9 cellular contexts compared by ENCODE assay signal in the genomic region with DNA sequence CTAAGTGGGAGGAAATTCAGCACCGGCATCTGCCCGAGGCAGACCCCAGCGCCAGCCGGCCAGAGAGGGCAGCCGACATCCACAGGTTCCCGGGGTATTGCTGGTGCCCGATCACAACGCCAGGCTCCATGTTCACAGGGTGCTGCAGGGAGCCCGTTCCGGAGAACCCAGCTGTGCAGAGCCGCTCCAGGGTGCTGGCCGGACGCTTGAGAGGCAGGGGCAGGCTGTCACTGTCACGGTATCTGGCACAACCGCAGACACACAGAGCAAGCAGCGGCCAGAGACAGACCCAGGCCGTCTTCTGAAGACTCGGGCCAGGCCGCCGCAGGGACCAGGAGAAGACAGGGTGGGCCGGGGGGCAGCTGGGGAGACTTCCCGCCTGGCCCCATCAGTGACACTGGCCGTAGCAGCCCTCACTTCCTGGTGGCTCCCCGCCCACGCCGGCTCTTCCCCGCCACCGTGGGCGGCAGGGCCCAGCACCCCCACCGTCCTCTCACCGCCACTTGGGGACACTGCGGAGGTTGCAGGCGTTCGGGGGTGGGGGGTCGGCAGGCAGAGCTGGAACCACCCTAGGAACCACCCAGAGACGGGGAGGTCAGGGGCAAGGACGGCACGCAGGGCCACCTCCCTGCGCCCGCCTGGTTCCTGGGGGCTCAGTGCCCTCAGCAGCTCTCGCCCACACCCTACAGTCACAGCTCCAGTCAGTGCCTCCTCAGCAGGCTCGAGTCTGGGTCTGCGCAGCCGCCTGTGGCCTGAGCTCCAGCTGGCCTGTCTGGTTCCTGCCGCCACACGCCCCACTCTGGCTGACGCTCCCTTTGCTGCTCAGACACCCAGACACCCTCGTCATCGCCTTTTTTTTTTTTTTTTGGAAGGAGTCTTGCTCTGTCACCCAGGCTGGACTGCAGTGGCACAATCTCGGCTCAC. TPM values are rescaled to one million over a fixed set of nuclear protein-coding genes. Genes with fewer than 3 reads are reported as not detected.
DNase-seq lines count a peak whose midpoint lies in the region; ATAC-seq, FAIRE-seq and TF ChIP-seq lines count a peak whose summit lies in the region.
"Had no signal": no experiment of that assay in that cellular context is flagged by ENCODE, and none has a peak within 500 bp of the region (broad histone marks: within the 10 kb centered on the region; RNA-seq: fewer than 3 reads in every experiment).

No MANE protein-coding gene starts in this region.

- WGBS in sigmoid colon, 2 donors, result 76 to 81% methylated on average over 50 of the region's 50 CpGs

- no peaks in the 10 kb centered on the region for H3K9me2 ChIP-seq in GM23338 (ENCODE audit: insufficient read depth)

- H4K20me1 ChIP-seq in GM23338 (replicated peaks; ENCODE audit: insufficient read depth), result peaks cover 52% of the 10 kb centered on the region

- H3K9me3 ChIP-seq in sigmoid colon, result no peaks in the 10 kb centered on the region

- H3K27me3 ChIP-seq in GM23338 (ENCODE audit: insufficient read depth) (no peaks in the 10 kb centered on the region), sigmoid colon (no peaks in the 10 kb centered on the region)

- TF ChIP-seq POLR2A in sigmoid colon (IDR thresholded peaks at IDR 0.05), result no peak

- peaks cover 87% of the 10 kb centered on the region for H3K79me2 ChIP-seq in GM23338 (replicated peaks; ENCODE audit: insufficient read depth)

- peaks cover 8% of the 10 kb centered on the region for H3K27me3 Mint-ChIP-seq in GM23338 (ENCODE audit: insufficient read depth, low read depth, poor library complexity)

- H3K36me3 Mint-ChIP-seq in GM23338 (ENCODE audit: low read depth), result peaks cover 9% of the 10 kb centered on the region

- peaks cover 8% of the 10 kb centered on the region; the same call in 1 of the 2 replicates for H3F3A ChIP-seq in GM23338 (replicated peaks; ENCODE audit: low read depth)

- no peak for FAIRE-seq in RCC 7860 (lab: Jason Lieb, UNC)

- 0 out of 3 replicates have a peak, but pooled peaks cover under 1% of the 10 kb centered on the region for H3K9me3 Mint-ChIP-seq in GM23338

- TF ChIP-seq EP300 in sigmoid colon (IDR thresholded peaks at IDR 0.05), result no peak

- DNase-seq in GM23338 (ENCODE audit: low spot score) (no peak), sigmoid colon (peak; percentile 75), NCI-H2171 (lab: John Stamatoyannopoulos, UW) (no peak), RCC 7860 (ENCODE audit: low spot score) (no peak), HuH-7.5 (ENCODE audit: low spot score) (no peak)
- peak; percentile 38 for DNase-seq in activated CD4-positive, alpha-beta T cell treated with anti-CD3 and anti-CD28 coated beads, Interleukin-2, amount 50 U/mL, for 4 hours

- H2AFZ ChIP-seq in GM23338, result no peak overlapping the region

- peaks cover 6% of the 10 kb centered on the region for H3K4me1 ChIP-seq in GM23338 (ENCODE audit: insufficient read depth)
- H3K4me1 ChIP-seq in sigmoid colon, result peaks cover 0 to 70% (median 62%) of the 10 kb centered on the region in 4 donors

- H3K36me3 ChIP-seq in GM23338 (ENCODE audit: insufficient read depth) (no peaks in the 10 kb centered on the region), sigmoid colon (peaks cover 0 to 2% (median 0%) of the 10 kb centered on the region in 4 donors)

- no peak overlapping the region for H3K4me3 Mint-ChIP-seq in GM23338

- no peak for ATAC-seq in GM23338
- ATAC-seq in esophagus mucosa, result peak; percentile 74
- no peak for ATAC-seq in GM18873 (IDR thresholded peaks at IDR 0.05; ENCODE audit: low FRiP score, unreplicated experiment)

- 0 out of 2 replicates have a peak overlapping the region, but pooled peaks have one; percentile 40 for H3K27ac Mint-ChIP-seq in GM23338

- peaks cover 13% of the 10 kb centered on the region for H3K4me1 Mint-ChIP-seq in GM23338

- no peak overlapping the region for H3K4me3 ChIP-seq in GM23338
- no peak overlapping the region for H3K4me3 ChIP-seq in sigmoid colon

- H3K27ac ChIP-seq in GM23338 (ENCODE audit: low read depth) (no peak overlapping the region), sigmoid colon (peak overlapping the region in 1 of 4 donors; percentile 17)

- no peak overlapping the region for H3K4me2 ChIP-seq in GM23338

- TF ChIP-seq CTCF in GM23338 (conservative IDR thresholded peaks at IDR 0.05; ENCODE audit: low read depth in 2 of 2) (no peak), sigmoid colon (IDR thresholded peaks at IDR 0.05) (no peak)

- intact Hi-C loops in sigmoid colon (cut with DNase I), result no loop called here

TF ChIP-seq in GM23338, 12 proteins besides CTCF, POLR2A, EP300 and RAD21:
- TF ChIP-seq CREB1 (CRISPR knock-in tag; IDR thresholded peaks at IDR 0.05; ENCODE audit: low read depth) (no peak), STAT1 (IDR thresholded peaks at IDR 0.05; ENCODE audit: unreplicated experiment) (no peak), POLR2AphosphoS5 (IDR thresholded peaks at IDR 0.05; ENCODE audit: low read depth) (no peak), ZNF331 (CRISPR knock-in tag; IDR thresholded peaks at IDR 0.05; ENCODE audit: low read depth) (no peak), ZNF114 (CRISPR knock-in tag; IDR thresholded peaks at IDR 0.05) (no peak), JUNB (IDR thresholded peaks at IDR 0.05; ENCODE audit: unreplicated experiment) (no peak), EZH2 (IDR thresholded peaks at IDR 0.05; ENCODE audit: low read depth, unreplicated experiment) (no peak), EZH2phosphoT487 (IDR thresholded peaks at IDR 0.05; ENCODE audit: unreplicated experiment) (no peak)
- TF ChIP-seq, protein P1, sequence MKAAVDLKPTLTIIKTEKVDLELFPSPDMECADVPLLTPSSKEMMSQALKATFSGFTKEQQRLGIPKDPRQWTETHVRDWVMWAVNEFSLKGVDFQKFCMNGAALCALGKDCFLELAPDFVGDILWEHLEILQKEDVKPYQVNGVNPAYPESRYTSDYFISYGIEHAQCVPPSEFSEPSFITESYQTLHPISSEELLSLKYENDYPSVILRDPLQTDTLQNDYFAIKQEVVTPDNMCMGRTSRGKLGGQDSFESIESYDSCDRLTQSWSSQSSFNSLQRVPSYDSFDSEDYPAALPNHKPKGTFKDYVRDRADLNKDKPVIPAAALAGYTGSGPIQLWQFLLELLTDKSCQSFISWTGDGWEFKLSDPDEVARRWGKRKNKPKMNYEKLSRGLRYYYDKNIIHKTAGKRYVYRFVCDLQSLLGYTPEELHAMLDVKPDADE (IDR thresholded peaks at IDR 0.05), result no peak
- TF ChIP-seq, protein P2, sequence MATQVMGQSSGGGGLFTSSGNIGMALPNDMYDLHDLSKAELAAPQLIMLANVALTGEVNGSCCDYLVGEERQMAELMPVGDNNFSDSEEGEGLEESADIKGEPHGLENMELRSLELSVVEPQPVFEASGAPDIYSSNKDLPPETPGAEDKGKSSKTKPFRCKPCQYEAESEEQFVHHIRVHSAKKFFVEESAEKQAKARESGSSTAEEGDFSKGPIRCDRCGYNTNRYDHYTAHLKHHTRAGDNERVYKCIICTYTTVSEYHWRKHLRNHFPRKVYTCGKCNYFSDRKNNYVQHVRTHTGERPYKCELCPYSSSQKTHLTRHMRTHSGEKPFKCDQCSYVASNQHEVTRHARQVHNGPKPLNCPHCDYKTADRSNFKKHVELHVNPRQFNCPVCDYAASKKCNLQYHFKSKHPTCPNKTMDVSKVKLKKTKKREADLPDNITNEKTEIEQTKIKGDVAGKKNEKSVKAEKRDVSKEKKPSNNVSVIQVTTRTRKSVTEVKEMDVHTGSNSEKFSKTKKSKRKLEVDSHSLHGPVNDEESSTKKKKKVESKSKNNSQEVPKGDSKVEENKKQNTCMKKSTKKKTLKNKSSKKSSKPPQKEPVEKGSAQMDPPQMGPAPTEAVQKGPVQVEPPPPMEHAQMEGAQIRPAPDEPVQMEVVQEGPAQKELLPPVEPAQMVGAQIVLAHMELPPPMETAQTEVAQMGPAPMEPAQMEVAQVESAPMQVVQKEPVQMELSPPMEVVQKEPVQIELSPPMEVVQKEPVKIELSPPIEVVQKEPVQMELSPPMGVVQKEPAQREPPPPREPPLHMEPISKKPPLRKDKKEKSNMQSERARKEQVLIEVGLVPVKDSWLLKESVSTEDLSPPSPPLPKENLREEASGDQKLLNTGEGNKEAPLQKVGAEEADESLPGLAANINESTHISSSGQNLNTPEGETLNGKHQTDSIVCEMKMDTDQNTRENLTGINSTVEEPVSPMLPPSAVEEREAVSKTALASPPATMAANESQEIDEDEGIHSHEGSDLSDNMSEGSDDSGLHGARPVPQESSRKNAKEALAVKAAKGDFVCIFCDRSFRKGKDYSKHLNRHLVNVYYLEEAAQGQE (IDR thresholded peaks at IDR 0.05; ENCODE audit: unreplicated experiment), result no peak
TF ChIP-seq in GM23338: peak in this region for 0.

RNA-seq across cellular contexts. Expression of a gene that starts 3.8 kb away (rescaled TPM):
- total RNA-seq in GM23338 (2014; rRNA removed; shearing (Covaris generic)), result 80.5 and 112 TPM in 2 replicates
- polyA plus RNA-seq in GM23338 (2016; fragmentation: Nextera tagmentation; extraction: Ambion mirVana) (91.7 and 95.7 TPM in 2 replicates), sigmoid colon (10 to 100 TPM; 33.5 to 58.8 (median 35.4) TPM)
- total RNA-seq in esophagus mucosa (53.0 TPM), sigmoid colon (10 to 100 TPM; 39.2 to 57.1 (median 55.5) TPM)

RNA-seq across cellular contexts. Expression of a gene that starts 17.0 kb away (rescaled TPM):
- 10.1 and 12.5 TPM in 2 replicates for total RNA-seq in GM23338 (2014; rRNA removed; shearing (Covaris generic))
- polyA plus RNA-seq in GM23338 (2016; fragmentation: Nextera tagmentation; extraction: Ambion mirVana) (2.9 and 3.1 TPM in 2 replicates), sigmoid colon (10 to 100 TPM in 1 of 3 donors, 1 to 10 TPM in 2; 1.6 to 17.8 (median 6.0) TPM)
- total RNA-seq in esophagus mucosa (3.3 TPM), sigmoid colon (100 to 1,000 TPM in 2 of 4 donors, 10 to 100 TPM in 2; 35.7 to 118 (median 107) TPM)

RNA-seq across cellular contexts. Expression of a gene that starts 19.5 kb away (rescaled TPM):
- 0.31 and 2.8 TPM in 2 replicates for total RNA-seq in GM23338 (2014; rRNA removed; shearing (Covaris generic))
- polyA plus RNA-seq in GM23338 (2016; fragmentation: Nextera tagmentation; extraction: Ambion mirVana) (1.0 and 1.1 TPM in 2 replicates), sigmoid colon (under 1 TPM in 1 of 3 donors, not detected in 2; 0.20 TPM)
- total RNA-seq in esophagus mucosa (0.12 TPM), sigmoid colon (1 to 10 TPM in 1 of 4 donors, under 1 TPM in 1, not detected in 2; 0.99 to 1.7 TPM)
- total RNA-seq: T-helper 2 cell treated with Interferon-gamma antibody and Interleukin-4, amounts not matched to agents 100 ng/mL and 5 ng/mL, for 36 hours had no signal

RNA-seq across cellular contexts. Expression of a gene that starts 25.8 kb away (rescaled TPM):
- total RNA-seq in GM23338 (2014; rRNA removed; shearing (Covaris generic)), result 120 and 148 TPM in 2 replicates
- polyA plus RNA-seq in GM23338 (2016; fragmentation: Nextera tagmentation; extraction: Ambion mirVana), result 98.0 and 125 TPM in 2 replicates
- 24.5 TPM for total RNA-seq in esophagus mucosa
- 10 to 100 TPM; 18.2 to 26.3 (median 22.3) TPM for total RNA-seq in sigmoid colon
- 10 to 100 TPM; 16.8 to 63.0 (median 30.3) TPM for polyA plus RNA-seq in sigmoid colon

RNA-seq across cellular contexts. Expression of a gene that starts 36.1 kb away (rescaled TPM):
- not detected in 2 replicates for total RNA-seq in GM23338 (2014; rRNA removed; shearing (Covaris generic))
- 0.21 and 0.34 TPM in 2 replicates for polyA plus RNA-seq in GM23338 (2016; fragmentation: Nextera tagmentation; extraction: Ambion mirVana)
- total RNA-seq in esophagus mucosa, result not detected
- total RNA-seq in sigmoid colon, result not detected
- under 1 TPM in 1 of 3 donors, not detected in 2; 0.15 TPM for polyA plus RNA-seq in sigmoid colon
- total RNA-seq: T-helper 2 cell treated with Interferon-gamma antibody and Interleukin-4, amounts not matched to agents 100 ng/mL and 5 ng/mL, for 36 hours had no signal

Comparison
In these comparisons a context has a peak if more than half of its experiments do, and no peak if none do; other contexts are left out.
1. DNase-seq: peak in activated CD4-positive, alpha-beta T cell treated with anti-CD3 and anti-CD28 coated beads, Interleukin-2, amount 50 U/mL, for 4 hours (2 of 2) and sigmoid colon (single experiment); none in GM23338 (single experiment), NCI-H2171 (single experiment), RCC 7860 (single experiment) and HuH-7.5 (single experiment).